8 cellular contexts compared by ENCODE assay signal in genomic region chr1:19312782-19313635, GRCh38. TPM values are rescaled to one million over a fixed set of nuclear protein-coding genes. Genes with fewer than 3 reads are reported as not detected.
DNase-seq lines count a peak whose midpoint lies in the region; ATAC-seq, FAIRE-seq and TF ChIP-seq lines count a peak whose summit lies in the region.

No MANE protein-coding gene starts in this region.

- H3K4me1 ChIP-seq in kidney (ENCODE audit: control insufficient read depth in 1 of 2, insufficient read depth in 1 of 2, low read depth in 1 of 2, low read length in 2 of 2), result peaks cover 13 to 23% of the 10 kb centered on the region in 2 donors

- H3K27me3 Mint-ChIP-seq in activated naive CD8-positive, alpha-beta T cell treated with anti-CD3 and anti-CD28 coated beads for 36 hours, result no peaks in the 10 kb centered on the region
- H3K27me3 Mint-ChIP-seq in stimulated activated naive CD8-positive, alpha-beta T cell treated with anti-CD3 and anti-CD28 coated beads, Interleukin-15, amount 100 ng/mL, for 72 hours, result no peaks in the 10 kb centered on the region

- peak overlapping the region; percentile 80 for H3K4me3 Mint-ChIP-seq in activated naive CD8-positive, alpha-beta T cell treated with anti-CD3 and anti-CD28 coated beads for 36 hours
- peak overlapping the region; percentile 86 to 89 for H3K4me3 Mint-ChIP-seq in stimulated activated naive CD8-positive, alpha-beta T cell treated with anti-CD3 and anti-CD28 coated beads, Interleukin-15, amount 100 ng/mL, for 72 hours

- H3K9me3 Mint-ChIP-seq in activated naive CD8-positive, alpha-beta T cell treated with anti-CD3 and anti-CD28 coated beads for 36 hours, result no peaks in the 10 kb centered on the region
- H3K9me3 Mint-ChIP-seq in stimulated activated naive CD8-positive, alpha-beta T cell treated with anti-CD3 and anti-CD28 coated beads, Interleukin-15, amount 100 ng/mL, for 72 hours, result no peaks in the 10 kb centered on the region

- intact Hi-C loops in kidney (cut with DNase I), result no loop called here

- peak overlapping the region; percentile 56 to 72 for H3K9ac ChIP-seq in kidney (ENCODE audit: low read length in 2 of 2)

- peak overlapping the region in 1 of 2 donors; percentile 61 for H3K27ac ChIP-seq in kidney (ENCODE audit: low read depth in 2 of 2, low read length in 2 of 2)

- peaks cover 34% of the 10 kb centered on the region for H3K4me1 Mint-ChIP-seq in activated naive CD8-positive, alpha-beta T cell treated with anti-CD3 and anti-CD28 coated beads for 36 hours
- H3K4me1 Mint-ChIP-seq in stimulated activated naive CD8-positive, alpha-beta T cell treated with anti-CD3 and anti-CD28 coated beads, Interleukin-15, amount 100 ng/mL, for 72 hours, result peaks cover 54% of the 10 kb centered on the region

- H3K9me3 ChIP-seq in kidney (ENCODE audit: control insufficient read depth in 1 of 2, low read length in 2 of 2), result no peaks in the 10 kb centered on the region

- H3K27ac Mint-ChIP-seq in activated naive CD8-positive, alpha-beta T cell treated with anti-CD3 and anti-CD28 coated beads for 36 hours, result peak overlapping the region; percentile 52
- H3K27ac Mint-ChIP-seq in stimulated activated naive CD8-positive, alpha-beta T cell treated with anti-CD3 and anti-CD28 coated beads, Interleukin-15, amount 100 ng/mL, for 72 hours, result peak overlapping the region; percentile 54 to 79

- no peaks in the 10 kb centered on the region for H3K36me3 Mint-ChIP-seq in activated naive CD8-positive, alpha-beta T cell treated with anti-CD3 and anti-CD28 coated beads for 36 hours

- FAIRE-seq in kidney (lab: Jason Lieb, UNC), result no peak

- DNase-seq in SIG-M5 treated with dmso at 0.1 percent for 504 hours (lab: John Stamatoyannopoulos, UW; ENCODE audit: unreplicated experiment) (peak; percentile 33), SIG-M5 (lab: John Stamatoyannopoulos, UW) (no peak), kidney (no peak), globus pallidus (ENCODE audit: low spot score) (no peak)
- no peak for DNase-seq in activated naive CD8-positive, alpha-beta T cell treated with anti-CD3 and anti-CD28 coated beads for 36 hours
- no peak for DNase-seq in stimulated activated naive CD8-positive, alpha-beta T cell treated with anti-CD3 and anti-CD28 coated beads, Interleukin-15, amount 100 ng/mL, for 72 hours

- TF ChIP-seq CTCF in kidney (IDR thresholded peaks at IDR 0.05; ENCODE audit: borderline replicate concordance, extremely low read depth, insufficient read depth), result no peak

- H3K4me3 ChIP-seq in kidney (ENCODE audit: low read length in 2 of 2), result peak overlapping the region; percentile 66 to 71

- ATAC-seq in HG03108 (IDR thresholded peaks at IDR 0.05; ENCODE audit: unreplicated experiment) (peak; percentile 9), GM21786 (IDR thresholded peaks at IDR 0.05; ENCODE audit: unreplicated experiment) (no peak)
- ATAC-seq in stimulated activated naive CD8-positive, alpha-beta T cell treated with anti-CD3 and anti-CD28 coated beads, Interleukin-15, amount 100 ng/mL, for 72 hours, result peak; percentile 48

- H3K36me3 ChIP-seq in kidney (ENCODE audit: control insufficient read depth in 1 of 2, insufficient read depth in 2 of 2, low read length in 2 of 2), result peaks cover 2 to 3% of the 10 kb centered on the region in 2 donors

RNA-seq across cellular contexts. Expression of gene SLC66A1, which starts 0.9 kb away (rescaled TPM):
- total RNA-seq in activated naive CD8-positive, alpha-beta T cell treated with anti-CD3 and anti-CD28 coated beads for 36 hours, result 1 to 10 TPM; 6.5 to 6.8 TPM
- 12.2 TPM for total RNA-seq in kidney
- 14.7 TPM for polyA plus RNA-seq in kidney (ENCODE audit: insufficient read depth, low read depth, low replicate concordance)

RNA-seq across cellular contexts. Expression of gene AKR7A2, which starts 1.1 kb away (rescaled TPM):
- 10 to 100 TPM; 37.4 to 43.0 TPM for total RNA-seq in activated naive CD8-positive, alpha-beta T cell treated with anti-CD3 and anti-CD28 coated beads for 36 hours
- total RNA-seq in kidney, result 53.1 TPM
- polyA plus RNA-seq in kidney (ENCODE audit: insufficient read depth, low read depth, low replicate concordance), result 139 TPM

RNA-seq across cellular contexts. Expression of gene AKR7A3, which starts 24.4 kb away (rescaled TPM):
- total RNA-seq in activated naive CD8-positive, alpha-beta T cell treated with anti-CD3 and anti-CD28 coated beads for 36 hours, result under 1 TPM; 0.37 to 0.52 TPM
- total RNA-seq in kidney, result 6.2 TPM
- 108 TPM for polyA plus RNA-seq in kidney (ENCODE audit: insufficient read depth, low read depth, low replicate concordance)
